In the genomic region with DNA sequence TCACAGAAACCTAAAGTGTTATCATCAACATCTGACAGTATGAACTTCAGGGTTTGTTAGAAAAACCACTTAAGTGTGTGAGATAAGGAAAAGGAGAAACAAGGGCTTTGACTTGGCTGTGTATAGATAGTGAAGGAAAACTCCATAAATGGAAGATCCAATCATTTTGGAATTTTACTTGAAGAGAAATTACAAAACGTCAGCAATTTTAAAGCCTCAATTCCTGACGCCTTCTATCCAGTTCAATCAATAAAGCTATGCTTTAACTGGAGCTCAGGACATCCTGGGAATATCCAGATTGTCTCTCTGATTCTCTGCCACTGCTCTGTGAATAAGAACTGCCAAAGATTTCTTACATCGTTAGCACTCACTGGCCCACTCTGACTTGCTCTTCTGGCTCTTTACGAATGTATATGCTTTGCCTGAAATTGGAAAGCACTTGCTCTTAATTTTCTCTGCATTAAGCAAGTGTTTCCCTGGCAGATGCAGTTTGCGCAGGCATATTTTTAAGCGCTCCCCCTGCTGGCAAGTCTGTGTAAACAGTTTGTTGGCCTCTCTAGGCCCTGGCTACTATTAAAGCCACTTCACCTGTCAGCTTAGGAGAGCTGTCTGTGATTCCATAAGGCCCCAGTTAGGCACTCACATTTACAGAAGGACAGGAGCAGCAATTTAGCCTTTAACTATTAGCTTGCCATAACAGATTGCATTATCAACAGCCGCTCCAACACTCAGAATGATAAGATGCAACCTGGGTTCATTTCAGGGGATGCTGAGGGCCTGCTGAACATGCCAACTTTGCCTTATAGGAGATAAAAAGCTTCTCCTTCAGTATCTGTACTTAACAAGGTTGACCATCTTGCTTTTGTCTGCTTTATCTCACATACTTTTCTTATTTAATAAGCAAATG, we compare ENCODE assay signal across 8 cellular contexts.
DNase-seq lines count a peak whose midpoint lies in the region; ATAC-seq lines count a peak whose summit lies in the region.

No MANE protein-coding gene starts in this region.

- H3K36me3 ChIP-seq in Karpas-422 (ENCODE audit: insufficient read depth, low read length), result no peaks in the 10 kb centered on the region

- DNase-seq in DMS153 (lab: John Stamatoyannopoulos, UW) (peak; percentile 8), Karpas-422 (peak; percentile 80), RPMI7951 (ENCODE audit: low read depth) (peak; percentile 15), anterior cingulate cortex (lab: John Stamatoyannopoulos, UW) (peak in 33 of 58 donors; percentile 0 to 32 (median 1)), right cardiac atrium (peak in 2 of 3 donors; percentile 17 to 37), smooth muscle cell of the brain vasculature (ENCODE audit: low read depth, low spot score) (peak; percentile 9), OCI-M2 (lab: John Stamatoyannopoulos, UW; ENCODE audit: unreplicated experiment) (no peak)

- H2AFZ ChIP-seq in Karpas-422 (ENCODE audit: low read length), result no peak overlapping the region

- no peaks in the 10 kb centered on the region for H3K27me3 ChIP-seq in Karpas-422 (ENCODE audit: low read length)
- no peaks in the 10 kb centered on the region for H3K27me3 ChIP-seq in right cardiac atrium (ENCODE audit: control insufficient read depth, insufficient read depth)

- no peaks in the 10 kb centered on the region for H3K79me2 ChIP-seq in Karpas-422 (ENCODE audit: low read length)

- intact Hi-C loops in right cardiac atrium (cut with DNase I), result loop anchor here in 1 of 4 donors (5.0 kb wide), 1 partner anchor 611 kb away; no protein-coding TSS in a partner anchor

- peak; percentile 83 for ATAC-seq in GM21381 (IDR thresholded peaks at IDR 0.05; ENCODE audit: unreplicated experiment)
- peak; percentile 58 to 60 for ATAC-seq in right cardiac atrium

- no peaks in the 10 kb centered on the region for H3K4me1 ChIP-seq in Karpas-422 (ENCODE audit: low read length)
- H3K4me1 ChIP-seq in right cardiac atrium (ENCODE audit: control insufficient read depth, insufficient read depth, low read length), result no peaks in the 10 kb centered on the region

- no peaks in the 10 kb centered on the region for H3K9me2 ChIP-seq in Karpas-422 (replicated peaks; ENCODE audit: insufficient read depth, low read length)

- WGBS in right cardiac atrium, result 23% methylated on average over 7 of the region's 7 CpGs

- H3K27ac ChIP-seq in Karpas-422 (ENCODE audit: low read length) (no peak overlapping the region), right cardiac atrium (ENCODE audit: low read length) (no peak overlapping the region)

- no peaks in the 10 kb centered on the region for H4K20me1 ChIP-seq in Karpas-422 (ENCODE audit: insufficient read depth, low read depth, low read length)

- H3K9ac ChIP-seq in Karpas-422 (ENCODE audit: low read length), result no peak overlapping the region

- no peaks in the 10 kb centered on the region for H3K9me3 ChIP-seq in Karpas-422 (ENCODE audit: low read length)
- H3K9me3 ChIP-seq in right cardiac atrium (ENCODE audit: control insufficient read depth, low read length), result no peaks in the 10 kb centered on the region

- H3K4me3 ChIP-seq in Karpas-422 (ENCODE audit: low read length), result no peak overlapping the region
- H3K4me3 ChIP-seq in right cardiac atrium (ENCODE audit: low read length), result no peak overlapping the region

- H3K4me2 ChIP-seq in Karpas-422 (ENCODE audit: low read depth, low read length, poor library complexity, severe bottlenecking), result no peak overlapping the region
